33 cellular contexts compared by ENCODE assay signal in genomic region chr2:134619250-134619649, GRCh38.
A peak's percentile ranks its signal among the peaks of the same experiment; 100 is the strongest.
DNase-seq lines count a peak whose midpoint lies in the region; ATAC-seq, FAIRE-seq and TF ChIP-seq lines count a peak whose summit lies in the region.
"Had no signal": no experiment of that assay in that cellular context is flagged by ENCODE, and none has a peak within 500 bp of the region (broad histone marks: within the 10 kb centered on the region; RNA-seq: fewer than 3 reads in every experiment).

No MANE protein-coding gene starts in this region.

- peaks cover 4 to 8% of the 10 kb centered on the region in 2 experiments; a peak in 2 of 5 replicates for H3K27me3 ChIP-seq in K562 (ENCODE audit: control insufficient read depth in 2 of 2, insufficient read depth in 2 of 2, low read length in 2 of 2)
- H3K27me3 ChIP-seq: BE2C; BLaER1; BLaER1 treated with 17β-estradiol and CSF1 and Interleukin-3, amounts not matched to agents 10 nM and 100 nM had no signal

- H3K27ac ChIP-seq in HEK293 (ENCODE audit: extremely low read depth, low read depth, low read length) (no peak overlapping the region), K562 (ENCODE audit: extremely low read depth, low read depth, low read length) (no peak overlapping the region)
- H3K27ac ChIP-seq: 22Rv1; A549; BLaER1; BLaER1 treated with 17β-estradiol and CSF1 and Interleukin-3, amounts not matched to agents 10 nM and 100 nM; C4-2B had no signal

- H4K20me1 ChIP-seq in K562 (replicated peaks; ENCODE audit: control insufficient read depth, insufficient read depth, low read length) = no peaks in the 10 kb centered on the region
- H4K20me1 ChIP-seq: BLaER1; BLaER1 treated with 17β-estradiol and CSF1 and Interleukin-3, amounts not matched to agents 10 nM and 100 nM had no signal

- DNase-seq in K562 (ENCODE audit: extremely low read depth in 1 of 4, low spot score in 3 of 4) = no peak
- no peak for DNase-seq in cerebellar cortex (ENCODE audit: low spot score)
- DNase-seq in mesothelial cell of epicardium (ENCODE audit: low spot score in 2 of 2, unreplicated experiment in 2 of 2) = no peak
- DNase-seq: 8988T; ACHN; AML-193; BE2C; C1 segment of cervical spinal cord; Caco-2; Calu3; CD4-positive, alpha-beta memory T cell; CD4-positive, alpha-beta T cell; CD4-positive, CD25-positive, alpha-beta regulatory T cell; CD8-positive, alpha-beta memory T cell; CD8-positive, alpha-beta T cell; COR-L47; DMS 273 treated with DMSO at 0.1 percent for 48 hours; DMS153; DMS53; DMS79; DMS79 treated with DMSO at 0.1 percent for 48 hours; DND-41; EL had no signal

- BruUV-seq in K562 (replicated peaks; lab: Mats Ljungman, UMichigan) = no TSS peak

- TF ChIP-seq CTCF in HEK293 (tag by site-specific recombination; IDR thresholded peaks at IDR 0.05) = no peak
- TF ChIP-seq CTCF in K562 (IDR thresholded peaks at IDR 0.05 in 2 of 3, conservative IDR thresholded peaks at IDR 0.05 in 1 of 3; ENCODE audit: insufficient read depth in 2 of 3, low read depth in 1 of 3, low read length in 3 of 3) = no peak
- TF ChIP-seq CTCF in mesothelial cell of epicardium (IDR thresholded peaks at IDR 0.05; ENCODE audit: unreplicated experiment) = no peak

- no peak for TF ChIP-seq EP300 in K562 (IDR thresholded peaks at IDR 0.05; ENCODE audit: low read length)

- intact Hi-C loops in K562 (cut with micrococcal nuclease) = no loop called here

- H3K4me1 ChIP-seq in HEK293 (ENCODE audit: control insufficient read depth, insufficient read depth, low read length) = no peaks in the 10 kb centered on the region
- H3K4me1 ChIP-seq in K562 (replicated peaks in 1 of 2; ENCODE audit: control insufficient read depth in 2 of 2, insufficient read depth in 2 of 2, low read length in 2 of 2) = no peaks in the 10 kb centered on the region
- H3K4me1 ChIP-seq: A549, BE2C, BLaER1, Caco-2 had no signal

- in situ Hi-C loops in K562 (cut with MboI) = no loop called here

- CTCF ChIA-PET in HEK293 (lab: Yijun Ruan, JAX) (no interaction called here), K562 (lab: Yijun Ruan, JAX; ENCODE audit: low intra/inter-chr PET ratio) (no interaction called here)

- H3K9me3 Mint-ChIP-seq in mesothelial cell of epicardium = peaks cover 22% of the 10 kb centered on the region

- 1% methylated on average over 4 of the region's 4 CpGs for WGBS in K562 (ENCODE audit: insufficient coverage, low coverage, missing lambda C conversion rate)

- FAIRE-seq in K562 (lab: Jason Lieb, UNC) = no peak
- FAIRE-seq: A204.1, A549, D721Med had no signal

- H3K36me3 ChIP-seq in HEK293 (ENCODE audit: control insufficient read depth in 2 of 2, insufficient read depth in 1 of 2, low read length in 2 of 2) (no peaks in the 10 kb centered on the region), K562 (ENCODE audit: control insufficient read depth, insufficient read depth, low read length) (no peaks in the 10 kb centered on the region)
- H3K36me3 ChIP-seq: BE2C; BLaER1; BLaER1 treated with 17β-estradiol and CSF1 and Interleukin-3, amounts not matched to agents 10 nM and 100 nM had no signal

- no peaks in the 10 kb centered on the region for H3K4me1 Mint-ChIP-seq in mesothelial cell of epicardium
- H3K4me1 Mint-ChIP-seq: CD4-positive, CD25-positive, alpha-beta regulatory T cell had no signal

- H3K4me3 ChIP-seq in HEK293 (ENCODE audit: low read depth, low read length) (no peak overlapping the region), K562 (no peak overlapping the region)
- H3K4me3 ChIP-seq: A549; BLaER1; BLaER1 treated with 17β-estradiol and CSF1 and Interleukin-3, amounts not matched to agents 10 nM and 100 nM had no signal

- H3K9ac ChIP-seq in K562 (ENCODE audit: insufficient read depth in 1 of 2, low read depth in 2 of 2, low read length in 2 of 2) = no peak overlapping the region
- H3K9ac ChIP-seq: BLaER1; BLaER1 treated with 17β-estradiol and CSF1 and Interleukin-3, amounts not matched to agents 10 nM and 100 nM had no signal

- H3K27me3 Mint-ChIP-seq in mesothelial cell of epicardium (ENCODE audit: low read depth) = no peaks in the 10 kb centered on the region
- H3K27me3 Mint-ChIP-seq: B cell; CD4-positive, CD25-positive, alpha-beta regulatory T cell had no signal

- H3K27ac Mint-ChIP-seq in mesothelial cell of epicardium = no peak overlapping the region
- H3K27ac Mint-ChIP-seq: B cell; CD14-positive monocyte; CD4-positive, alpha-beta memory T cell; CD4-positive, alpha-beta T cell; CD4-positive, CD25-positive, alpha-beta regulatory T cell; CD8-positive, alpha-beta memory T cell; CD8-positive, alpha-beta T cell had no signal

- no peak for ATAC-seq in K562
- ATAC-seq: A549; CD8-positive, alpha-beta T cell had no signal

- POLR2A ChIA-PET in HEK293 (lab: Yijun Ruan, JAX) = no interaction called here
- POLR2A ChIA-PET in K562 (lab: Yijun Ruan, JAX) = no interaction called here

- H3K9me1 ChIP-seq in K562 (ENCODE audit: control insufficient read depth, insufficient read depth, low read length) = no peaks in the 10 kb centered on the region

- TF ChIP-seq RAD21 in K562 (CRISPR knock-in tag; conservative IDR thresholded peaks at IDR 0.05 in 1 of 2, IDR thresholded peaks at IDR 0.05 in 1 of 2) = no peak

- no peaks in the 10 kb centered on the region for H3K79me2 ChIP-seq in K562 (ENCODE audit: control insufficient read depth, insufficient read depth, low read length)

- no peak overlapping the region for H3K4me2 ChIP-seq in K562 (ENCODE audit: insufficient read depth, low read length)
- H3K4me2 ChIP-seq: A549; BLaER1; BLaER1 treated with 17β-estradiol and CSF1 and Interleukin-3, amounts not matched to agents 10 nM and 100 nM had no signal

- no peaks in the 10 kb centered on the region for H3K36me3 Mint-ChIP-seq in mesothelial cell of epicardium
- H3K36me3 Mint-ChIP-seq: CD14-positive monocyte; CD4-positive, CD25-positive, alpha-beta regulatory T cell; CD8-positive, alpha-beta T cell had no signal

- no peak overlapping the region for H3K4me3 Mint-ChIP-seq in mesothelial cell of epicardium
- H3K4me3 Mint-ChIP-seq: B cell; CD14-positive monocyte; CD4-positive, alpha-beta memory T cell; CD4-positive, alpha-beta T cell; CD4-positive, CD25-positive, alpha-beta regulatory T cell; CD8-positive, alpha-beta memory T cell; CD8-positive, alpha-beta T cell had no signal

- TF ChIP-seq POLR2A in K562 (conservative IDR thresholded peaks at IDR 0.05) = no peak

- H3K9me3 ChIP-seq in HEK293 (ENCODE audit: control insufficient read depth, insufficient read depth, low read depth, low read length) (no peaks in the 10 kb centered on the region), K562 (replicated peaks; ENCODE audit: control insufficient read depth, insufficient read depth, low read depth, low read length) (peaks cover 3% of the 10 kb centered on the region; the same call in 1 of the 2 replicates)
- H3K9me3 ChIP-seq: BE2C, BLaER1 had no signal

- no peak overlapping the region for H2AFZ ChIP-seq in K562 (ENCODE audit: low read depth, low read length)

TF ChIP-seq in HEK293, 187 proteins besides CTCF, POLR2A, EP300 and RAD21:
- TF ChIP-seq SETDB1 (IDR thresholded peaks at IDR 0.05; ENCODE audit: insufficient read length, low read length) (peak; percentile 28), ZNF394 (tag by site-specific recombination; IDR thresholded peaks at IDR 0.05; ENCODE audit: borderline replicate concordance) (no peak), ZFHX2 (tag by site-specific recombination; conservative IDR thresholded peaks at IDR 0.05) (no peak), ZNF292 (tag by site-specific recombination; IDR thresholded peaks at IDR 0.05; ENCODE audit: borderline replicate concordance, low read depth) (no peak), ZNF184 (tag by site-specific recombination; IDR thresholded peaks at IDR 0.05) (no peak), ZBTB7A (tag by site-specific recombination; IDR thresholded peaks at IDR 0.05; ENCODE audit: low read depth) (no peak)
TF ChIP-seq in HEK293: peak in this region for 1.

TF ChIP-seq in K562, 482 proteins besides CTCF, POLR2A, EP300 and RAD21:
- peak; percentile 93 for TF ChIP-seq ZNF324 (CRISPR knock-in tag; IDR thresholded peaks at IDR 0.05)
- no peak for TF ChIP-seq ETV6 (IDR thresholded peaks at IDR 0.05; ENCODE audit: borderline replicate concordance in 1 of 2, low read depth in 2 of 2, low read length in 1 of 2)
- TF ChIP-seq ETV6 (CRISPR knock-in tag; IDR thresholded peaks at IDR 0.05; ENCODE audit: borderline replicate concordance) = no peak

Comparison
In these comparisons a context has a peak if more than half of its experiments do, and no peak if none do; other contexts are left out.
1. Of the 44 proteins assayed by ChIP-seq in both K562 and HEK293: peak only in K562: ZNF324; only in HEK293: SETDB1; in both: none; in neither: 42.